ENCODE assay signal across 1 cellular context in genomic region chr6:38882157-38882556, GRCh38.
TF ChIP-seq lines count a peak whose summit lies in the region.

No MANE protein-coding gene starts in this region.

TF ChIP-seq in HEK293, 187 proteins besides CTCF, POLR2A, EP300 and RAD21 (continued from another document):
- TF ChIP-seq, protein P1, sequence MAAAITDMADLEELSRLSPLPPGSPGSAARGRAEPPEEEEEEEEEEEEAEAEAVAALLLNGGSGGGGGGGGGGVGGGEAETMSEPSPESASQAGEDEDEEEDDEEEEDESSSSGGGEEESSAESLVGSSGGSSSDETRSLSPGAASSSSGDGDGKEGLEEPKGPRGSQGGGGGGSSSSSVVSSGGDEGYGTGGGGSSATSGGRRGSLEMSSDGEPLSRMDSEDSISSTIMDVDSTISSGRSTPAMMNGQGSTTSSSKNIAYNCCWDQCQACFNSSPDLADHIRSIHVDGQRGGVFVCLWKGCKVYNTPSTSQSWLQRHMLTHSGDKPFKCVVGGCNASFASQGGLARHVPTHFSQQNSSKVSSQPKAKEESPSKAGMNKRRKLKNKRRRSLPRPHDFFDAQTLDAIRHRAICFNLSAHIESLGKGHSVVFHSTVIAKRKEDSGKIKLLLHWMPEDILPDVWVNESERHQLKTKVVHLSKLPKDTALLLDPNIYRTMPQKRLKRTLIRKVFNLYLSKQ (tag by site-specific recombination; IDR thresholded peaks at IDR 0.05; ENCODE audit: borderline replicate concordance) = no peak
- TF ChIP-seq ZNF266 (tag by site-specific recombination; IDR thresholded peaks at IDR 0.05; ENCODE audit: low read depth) (no peak), ZNF341 (tag by site-specific recombination; IDR thresholded peaks at IDR 0.05; ENCODE audit: low read depth) (no peak), MEIS1 (CRISPR knock-in tag; IDR thresholded peaks at IDR 0.05; ENCODE audit: borderline replicate concordance) (no peak), ZNF146 (tag by site-specific recombination; IDR thresholded peaks at IDR 0.05) (peak; percentile 70), ZNF580 (tag by site-specific recombination; IDR thresholded peaks at IDR 0.05) (peak; percentile 27; the same call in 1 of the 2 replicates), ZSCAN30 (tag by site-specific recombination; IDR thresholded peaks at IDR 0.05) (no peak), ZNF416 (tag by site-specific recombination; IDR thresholded peaks at IDR 0.05) (no peak), ZNF148 (tag by site-specific recombination; IDR thresholded peaks at IDR 0.05; ENCODE audit: borderline replicate concordance) (no peak), ZNF174 (tag by site-specific recombination; IDR thresholded peaks at IDR 0.05) (no peak)
